ENCODE assay signal across 15 cellular contexts in genomic region chr6:159971341-159972178, GRCh38. TPM values are rescaled to one million over a fixed set of nuclear protein-coding genes. Genes with fewer than 3 reads are reported as not detected.
DNase-seq lines count a peak whose midpoint lies in the region; ATAC-seq and TF ChIP-seq lines count a peak whose summit lies in the region.
"Had no signal": no experiment of that assay in that cellular context is flagged by ENCODE, and none has a peak within 500 bp of the region (broad histone marks: within the 10 kb centered on the region; RNA-seq: fewer than 3 reads in every experiment).

No MANE protein-coding gene starts in this region.

- H3K36me3 ChIP-seq in left ventricle myocardium inferior: no peaks in the 10 kb centered on the region
- H3K36me3 ChIP-seq: colonic mucosa, gastroesophageal sphincter, upper lobe of right lung had no signal

- no peaks in the 10 kb centered on the region for H3K9me3 ChIP-seq in left ventricle myocardium inferior (replicated peaks)
- no peaks in the 10 kb centered on the region for H3K9me3 ChIP-seq in mononuclear cell (ENCODE audit: low read depth, low read length)
- H3K9me3 ChIP-seq: colonic mucosa, gastroesophageal sphincter, upper lobe of right lung had no signal

- DNase-seq in left ventricle myocardium inferior (no peak), cardiac septum (ENCODE audit: low spot score) (no peak), putamen (ENCODE audit: low spot score) (no peak)
- DNase-seq: activated effector memory CD4-positive, alpha-beta T cell treated with anti-CD3 and anti-CD28 coated beads, Interleukin-2, amount 50 U/mL, for 16 hours; colonic mucosa; left ventricle myocardium superior; NCI-H510A; retina; upper lobe of right lung had no signal

- TF ChIP-seq CTCF in left ventricle myocardium inferior (IDR thresholded peaks at IDR 0.05; ENCODE audit: borderline replicate concordance): no peak

- H3K4me1 Mint-ChIP-seq in activated naive CD8-positive, alpha-beta T cell (ENCODE audit: low read depth): peaks cover 65% of the 10 kb centered on the region

- H3K27me3 Mint-ChIP-seq in activated naive CD8-positive, alpha-beta T cell: no peaks in the 10 kb centered on the region

- intact Hi-C loops in left ventricle myocardium inferior (cut with micrococcal nuclease): no loop called here
- intact Hi-C loops in cardiac septum (cut with DNase I): loop anchor here (5.0 kb wide), 1 partner anchor 36 kb away; no protein-coding TSS in a partner anchor

- peak overlapping the region; percentile 93 for H3K27ac ChIP-seq in left ventricle myocardium inferior (replicated peaks)
- H3K27ac ChIP-seq: colonic mucosa had no signal

- peak overlapping the region; percentile 41 for H3K27ac Mint-ChIP-seq in activated naive CD8-positive, alpha-beta T cell

- H3K4me3 ChIP-seq in left ventricle myocardium inferior (no peak overlapping the region), mononuclear cell (ENCODE audit: low read length) (peak overlapping the region; percentile 77)
- H3K4me3 ChIP-seq: colonic mucosa, gastroesophageal sphincter had no signal

- ATAC-seq in HG03378 (IDR thresholded peaks at IDR 0.05; ENCODE audit: unreplicated experiment): no peak
- ATAC-seq in GM21423 (IDR thresholded peaks at IDR 0.05; ENCODE audit: unreplicated experiment): no peak
- ATAC-seq in HG02571 (IDR thresholded peaks at IDR 0.05; ENCODE audit: unreplicated experiment): no peak
- ATAC-seq: gastroesophageal sphincter, left ventricle myocardium superior, upper lobe of right lung had no signal

- peak overlapping the region; percentile 95 for H3K4me3 Mint-ChIP-seq in activated naive CD8-positive, alpha-beta T cell

- no peaks in the 10 kb centered on the region for H3K36me3 Mint-ChIP-seq in activated naive CD8-positive, alpha-beta T cell

- H3K9me3 Mint-ChIP-seq in activated naive CD8-positive, alpha-beta T cell (ENCODE audit: low read depth): no peaks in the 10 kb centered on the region

- H3K4me1 ChIP-seq in left ventricle myocardium inferior (peaks cover 79% of the 10 kb centered on the region), mononuclear cell (ENCODE audit: insufficient read depth, low read length) (peaks cover 65% of the 10 kb centered on the region)

- H3K27me3 ChIP-seq in left ventricle myocardium inferior (ENCODE audit: low read depth): no peaks in the 10 kb centered on the region
- H3K27me3 ChIP-seq in mononuclear cell (ENCODE audit: insufficient read depth, low read length): no peaks in the 10 kb centered on the region
- H3K27me3 ChIP-seq: colonic mucosa, gastroesophageal sphincter, upper lobe of right lung had no signal

RNA-seq across cellular contexts. Expression of gene IGF2R, which starts 2.7 kb away (rescaled TPM):
- total RNA-seq in left ventricle myocardium inferior (66.8 TPM), cardiac septum (54.6 TPM), mononuclear cell (49.3 TPM)
